ENCODE assay signal across 8 cellular contexts in genomic region chr18:9913151-9913525, GRCh38. TPM values are rescaled to one million over a fixed set of nuclear protein-coding genes. Genes with fewer than 3 reads are reported as not detected.
DNase-seq lines count a peak whose midpoint lies in the region; ATAC-seq, FAIRE-seq and TF ChIP-seq lines count a peak whose summit lies in the region.

No MANE protein-coding gene starts in this region.

- H3K4me1 Mint-ChIP-seq in CD8-positive, alpha-beta memory T cell: peaks cover 26 to 30% (median 30%) of the 10 kb centered on the region in 3 donors
- H3K4me1 Mint-ChIP-seq in effector memory CD8-positive, alpha-beta T cell (ENCODE audit: low read depth in 2 of 2): peaks cover 17 to 20% of the 10 kb centered on the region in 2 donors
- H3K4me1 Mint-ChIP-seq in natural killer cell treated with Interleukin-12 subunit alpha and Interleukin-12 subunit beta and Interleukin-15 and Interleukin-18, amount 100 ng/mL, for 72 hours (ENCODE audit: low read depth in 2 of 2): peaks cover 16 to 26% of the 10 kb centered on the region in 2 donors

- ATAC-seq in effector memory CD8-positive, alpha-beta T cell (replicated peaks): no peak
- no peak for ATAC-seq in natural killer cell treated with Interleukin-12 subunit alpha and Interleukin-12 subunit beta and Interleukin-15 and Interleukin-18, amount 100 ng/mL, for 72 hours
- no peak for ATAC-seq in activated CD4-positive, CD25-positive, alpha-beta regulatory T cell treated with anti-CD3 and anti-CD28 coated beads, Interleukin-2, amount 50 U/mL, for 24 hours

- H3K9me3 Mint-ChIP-seq in CD8-positive, alpha-beta memory T cell: no peaks in the 10 kb centered on the region
- H3K9me3 Mint-ChIP-seq in effector memory CD8-positive, alpha-beta T cell: no peaks in the 10 kb centered on the region
- no peaks in the 10 kb centered on the region for H3K9me3 Mint-ChIP-seq in natural killer cell treated with Interleukin-12 subunit alpha and Interleukin-12 subunit beta and Interleukin-15 and Interleukin-18, amount 100 ng/mL, for 72 hours

- H3K4me3 ChIP-seq in CD8-positive, alpha-beta memory T cell (ENCODE audit: low read length): peak overlapping the region; percentile 98

- TF ChIP-seq CTCF in D721Med (IDR thresholded peaks at IDR 0.05; ENCODE audit: insufficient read depth, missing control alignments): no peak

- H3K27me3 ChIP-seq in CD8-positive, alpha-beta memory T cell (ENCODE audit: insufficient read depth, low read length, poor library complexity, severe bottlenecking): no peaks in the 10 kb centered on the region

- POLR2A ChIA-PET in CD8-positive, alpha-beta memory T cell (lab: Charles Lee): interaction anchor here (0.9 to 1.6 kb wide), 4 partner anchors 49 to 1304 kb away, joined by 3 to 6 read pairs (median 5); partner anchors contain the start of genes NAPG and RAB12

- peak overlapping the region; percentile 90 to 98 (median 93) for H3K4me3 Mint-ChIP-seq in CD8-positive, alpha-beta memory T cell
- H3K4me3 Mint-ChIP-seq in effector memory CD8-positive, alpha-beta T cell: peak overlapping the region; percentile 81 to 82
- peak overlapping the region; percentile 88 for H3K4me3 Mint-ChIP-seq in natural killer cell treated with Interleukin-12 subunit alpha and Interleukin-12 subunit beta and Interleukin-15 and Interleukin-18, amount 100 ng/mL, for 72 hours

- CTCF ChIA-PET in CD8-positive, alpha-beta memory T cell (lab: Charles Lee): interaction anchor here (1.2 kb wide), 1 partner anchor 9 kb away, joined by 3 read pairs; no protein-coding TSS in a partner anchor

- no peaks in the 10 kb centered on the region for H3K36me3 ChIP-seq in CD8-positive, alpha-beta memory T cell (ENCODE audit: insufficient read depth, low read length)

- peaks cover 32% of the 10 kb centered on the region for H3K4me1 ChIP-seq in CD8-positive, alpha-beta memory T cell (ENCODE audit: insufficient read depth, low read length)

- H3K9me3 ChIP-seq in CD8-positive, alpha-beta memory T cell (ENCODE audit: low read length): no peaks in the 10 kb centered on the region

- H3K36me3 Mint-ChIP-seq in CD8-positive, alpha-beta memory T cell: peaks cover 0 to 5% (median 0%) of the 10 kb centered on the region in 3 donors
- H3K36me3 Mint-ChIP-seq in effector memory CD8-positive, alpha-beta T cell (ENCODE audit: insufficient read depth): peaks cover 16% of the 10 kb centered on the region
- no peaks in the 10 kb centered on the region for H3K36me3 Mint-ChIP-seq in natural killer cell treated with Interleukin-12 subunit alpha and Interleukin-12 subunit beta and Interleukin-15 and Interleukin-18, amount 100 ng/mL, for 72 hours

- no peak for DNase-seq in CD8-positive, alpha-beta memory T cell
- DNase-seq in NCI-H69 (lab: John Stamatoyannopoulos, UW): peak; percentile 89
- no peak for DNase-seq in effector memory CD8-positive, alpha-beta T cell
- no peak for DNase-seq in natural killer cell treated with Interleukin-12 subunit alpha and Interleukin-12 subunit beta and Interleukin-15 and Interleukin-18, amount 100 ng/mL, for 72 hours (ENCODE audit: low spot score)
- DNase-seq in SIG-M5 (lab: John Stamatoyannopoulos, UW): no peak
- DNase-seq in D721Med (ENCODE audit: insufficient read length, low spot score): no peak
- DNase-seq in amygdala (lab: John Stamatoyannopoulos, UW): no peak

- H3K27me3 Mint-ChIP-seq in CD8-positive, alpha-beta memory T cell: peaks cover 5 to 8% of the 10 kb centered on the region in 2 donors
- peaks cover 14 to 18% of the 10 kb centered on the region in 2 donors for H3K27me3 Mint-ChIP-seq in effector memory CD8-positive, alpha-beta T cell
- H3K27me3 Mint-ChIP-seq in natural killer cell treated with Interleukin-12 subunit alpha and Interleukin-12 subunit beta and Interleukin-15 and Interleukin-18, amount 100 ng/mL, for 72 hours: peaks cover 10 to 19% of the 10 kb centered on the region in 2 donors

- no peak for FAIRE-seq in D721Med (lab: Jason Lieb, UNC)

- peak overlapping the region; percentile 93 to 97 (median 96) for H3K27ac Mint-ChIP-seq in CD8-positive, alpha-beta memory T cell
- peak overlapping the region; percentile 42 to 86 for H3K27ac Mint-ChIP-seq in effector memory CD8-positive, alpha-beta T cell
- H3K27ac Mint-ChIP-seq in natural killer cell treated with Interleukin-12 subunit alpha and Interleukin-12 subunit beta and Interleukin-15 and Interleukin-18, amount 100 ng/mL, for 72 hours: peak overlapping the region; percentile 71 to 82

- peak overlapping the region; percentile 91 for H3K27ac ChIP-seq in CD8-positive, alpha-beta memory T cell (ENCODE audit: low read depth, low read length)

RNA-seq across cellular contexts. Expression of gene VAPA, which starts 0.7 kb away (rescaled TPM):
- 100 to 1,000 TPM; 167 to 193 TPM for total RNA-seq in CD8-positive, alpha-beta memory T cell
- polyA plus RNA-seq in CD8-positive, alpha-beta memory T cell: 228 TPM
- total RNA-seq in natural killer cell treated with Interleukin-12 subunit alpha and Interleukin-12 subunit beta and Interleukin-15 and Interleukin-18, amount 100 ng/mL, for 72 hours: 100 to 1,000 TPM; 146 to 153 TPM

RNA-seq across cellular contexts. Expression of gene TXNDC2, which starts 27.4 kb away (rescaled TPM):
- total RNA-seq in CD8-positive, alpha-beta memory T cell: not detected
- polyA plus RNA-seq in CD8-positive, alpha-beta memory T cell: not detected
- total RNA-seq in natural killer cell treated with Interleukin-12 subunit alpha and Interleukin-12 subunit beta and Interleukin-15 and Interleukin-18, amount 100 ng/mL, for 72 hours: not detected
